In the genomic region with DNA sequence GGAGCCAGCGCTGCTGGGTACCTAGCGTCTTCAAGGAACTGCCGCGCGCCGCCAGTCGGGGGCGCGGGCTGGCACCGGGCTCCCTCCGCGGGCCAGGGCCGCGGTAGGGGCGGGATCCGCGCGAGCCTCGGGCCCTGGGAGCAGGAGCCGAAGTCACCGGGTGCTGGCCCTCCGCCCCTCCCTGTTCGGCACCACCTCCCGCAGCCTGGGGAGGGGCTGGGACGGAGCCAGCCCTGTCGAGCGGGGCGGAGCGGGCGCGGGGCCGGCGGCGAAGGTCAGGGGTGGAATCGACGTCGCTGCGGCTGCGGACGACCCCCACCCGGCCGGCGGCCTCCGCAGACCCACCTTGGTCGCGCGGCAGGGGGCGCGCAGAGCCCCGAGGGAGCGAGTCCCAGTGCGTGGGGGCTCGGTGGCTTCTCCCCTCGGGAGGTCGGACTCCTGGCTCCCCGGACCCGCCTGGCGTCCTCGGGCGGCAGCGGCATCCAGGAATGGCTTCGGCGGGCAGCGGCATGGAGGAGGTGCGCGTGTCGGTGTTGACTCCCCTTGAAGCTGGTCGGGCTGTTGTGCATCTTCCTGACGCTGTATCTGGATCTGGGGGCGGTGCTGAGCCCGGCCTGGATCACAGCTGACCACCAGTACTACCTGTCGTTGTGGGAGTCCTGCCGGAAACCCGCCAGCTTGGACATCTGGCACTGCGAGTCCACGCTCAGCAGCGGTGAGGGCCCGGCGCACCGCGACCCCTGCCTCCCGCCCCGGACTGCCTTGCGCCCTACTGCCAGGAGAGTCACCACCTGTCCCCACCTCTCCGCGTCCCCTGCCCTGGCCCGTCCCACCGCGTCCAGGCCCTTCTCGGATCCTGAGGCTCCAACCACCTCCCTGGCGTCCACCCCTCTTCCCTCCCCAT, we compare ENCODE assay signal across 11 cellular contexts. TPM values are rescaled to one million over a fixed set of nuclear protein-coding genes. Genes with fewer than 3 reads are reported as not detected.
A peak's percentile ranks its signal among the peaks of the same experiment; 100 is the strongest.
DNase-seq lines count a peak whose midpoint lies in the region; ATAC-seq and TF ChIP-seq lines count a peak whose summit lies in the region.
"Had no signal": no experiment of that assay in that cellular context is flagged by ENCODE, and none has a peak within 500 bp of the region (broad histone marks: within the 10 kb centered on the region; RNA-seq: fewer than 3 reads in every experiment).

No MANE protein-coding gene starts in this region.

- H3K4me1 Mint-ChIP-seq in endodermal cell = peaks cover 5% of the 10 kb centered on the region
- no peaks in the 10 kb centered on the region for H3K4me1 Mint-ChIP-seq in activated T-helper 2 cell treated with anti-CD3 and anti-CD28 coated beads, Interferon-gamma antibody, Interleukin-2, Interleukin-4, amounts not matched to agents 10 μg/mL and 5 μg/mL and 100 μg/mL, durations not matched to agents 14 hours and 24 hours and 36 hours (ENCODE audit: low read depth)
- H3K4me1 Mint-ChIP-seq: CD4-positive, alpha-beta memory T cell; memory B cell had no signal

- intact Hi-C loops in mucosa of descending colon (cut with DNase I, micrococcal nuclease) = no loop called here
- intact Hi-C loops in activated T-helper 2 cell treated with anti-CD3 and anti-CD28 coated beads, Interferon-gamma antibody, Interleukin-2, Interleukin-4, amounts not matched to agents 10 μg/mL and 5 μg/mL and 100 μg/mL, durations not matched to agents 14 hours and 24 hours and 36 hours (cut with micrococcal nuclease) = no loop called here

- H3K9ac ChIP-seq in HUES6 (ENCODE audit: low read length) (peak overlapping the region; percentile 81), endodermal cell (ENCODE audit: extremely low read depth, low read length, poor library complexity, severe bottlenecking) (no peak overlapping the region)

- H3K27me3 ChIP-seq in HUES6 (ENCODE audit: control insufficient read depth, insufficient read depth, low read length) = peaks cover 7% of the 10 kb centered on the region
- no peaks in the 10 kb centered on the region for H3K27me3 ChIP-seq in endodermal cell (ENCODE audit: control insufficient read depth, insufficient read depth, low read length, poor library complexity, severe bottlenecking)

- H3K27ac Mint-ChIP-seq in endodermal cell = no peak overlapping the region
- no peak overlapping the region for H3K27ac Mint-ChIP-seq in activated T-helper 2 cell treated with anti-CD3 and anti-CD28 coated beads, Interferon-gamma antibody, Interleukin-2, Interleukin-4, amounts not matched to agents 10 μg/mL and 5 μg/mL and 100 μg/mL, durations not matched to agents 14 hours and 24 hours and 36 hours
- H3K27ac Mint-ChIP-seq: CD4-positive, alpha-beta memory T cell; memory B cell had no signal

- no peaks in the 10 kb centered on the region for H3K36me3 Mint-ChIP-seq in endodermal cell (ENCODE audit: low read depth)
- H3K36me3 Mint-ChIP-seq in activated T-helper 2 cell treated with anti-CD3 and anti-CD28 coated beads, Interferon-gamma antibody, Interleukin-2, Interleukin-4, amounts not matched to agents 10 μg/mL and 5 μg/mL and 100 μg/mL, durations not matched to agents 14 hours and 24 hours and 36 hours (ENCODE audit: low read depth) = no peaks in the 10 kb centered on the region
- H3K36me3 Mint-ChIP-seq: CD4-positive, alpha-beta memory T cell; memory B cell had no signal

- H3K27ac ChIP-seq in 22Rv1 (no peak overlapping the region), HUES6 (ENCODE audit: low read depth, low read length) (no peak overlapping the region; the same call in 1 of the 2 replicates), endodermal cell (ENCODE audit: low read depth, low read length) (no peak overlapping the region)

- H3K4me3 ChIP-seq in HUES6 (ENCODE audit: low read depth, low read length) (peak overlapping the region; percentile 68), endodermal cell (ENCODE audit: low read length) (peak overlapping the region; percentile 69), mucosa of descending colon (no peak overlapping the region)

- 0 out of 2 replicates have a peak, but pooled peaks cover 3% of the 10 kb centered on the region for H3K36me3 ChIP-seq in HUES6 (ENCODE audit: control insufficient read depth, insufficient read depth, low read length)
- no peaks in the 10 kb centered on the region for H3K36me3 ChIP-seq in endodermal cell (ENCODE audit: control insufficient read depth, insufficient read depth, low read length)
- no peaks in the 10 kb centered on the region for H3K36me3 ChIP-seq in mucosa of descending colon (ENCODE audit: low read depth)

- ATAC-seq in mucosa of descending colon = peak; percentile 60
- no peak for ATAC-seq in HG02588 (IDR thresholded peaks at IDR 0.05; ENCODE audit: unreplicated experiment)

- H3K4me3 Mint-ChIP-seq in endodermal cell = peak overlapping the region; percentile 57
- H3K4me3 Mint-ChIP-seq in activated T-helper 2 cell treated with anti-CD3 and anti-CD28 coated beads, Interferon-gamma antibody, Interleukin-2, Interleukin-4, amounts not matched to agents 10 μg/mL and 5 μg/mL and 100 μg/mL, durations not matched to agents 14 hours and 24 hours and 36 hours (ENCODE audit: low read depth) = no peak overlapping the region
- H3K4me3 Mint-ChIP-seq: CD4-positive, alpha-beta memory T cell; memory B cell had no signal

- 0 out of 2 replicates have a peak, but pooled peaks cover 5% of the 10 kb centered on the region for H3K4me1 ChIP-seq in HUES6 (ENCODE audit: control insufficient read depth, insufficient read depth, low read length)
- no peaks in the 10 kb centered on the region for H3K4me1 ChIP-seq in endodermal cell (ENCODE audit: control insufficient read depth, insufficient read depth, low read length)
- H3K4me1 ChIP-seq in mucosa of descending colon (ENCODE audit: low read depth) = no peaks in the 10 kb centered on the region

- 1% methylated on average over 87 of the region's 91 CpGs; no CpG with 5 or more reads in 1 of the 2 experiments for WGBS in endodermal cell (ENCODE audit: insufficient coverage in 1 of 2, insufficient read length in 1 of 2), 2 experiments

- peak; percentile 90 for DNase-seq in endodermal cell
- peak; percentile 1 to 40 (median 27) for DNase-seq in mucosa of descending colon
- no peak for DNase-seq in activated T-helper 2 cell treated with anti-CD3 and anti-CD28 coated beads, Interferon-gamma antibody, Interleukin-2, Interleukin-4, amounts not matched to agents 10 μg/mL and 5 μg/mL and 100 μg/mL, durations not matched to agents 14 hours and 24 hours and 36 hours (ENCODE audit: low spot score)
- DNase-seq in NCI-H2081 treated with DMSO at 0.1 percent for 48 hours (lab: John Stamatoyannopoulos, UW) = no peak
- no peak for DNase-seq in NCI-H345 (lab: John Stamatoyannopoulos, UW)
- DNase-seq: CD4-positive, alpha-beta memory T cell; NCI-H748 treated with DMSO at 0.1 percent for 48 hours had no signal

- H3K27me3 Mint-ChIP-seq in endodermal cell (ENCODE audit: insufficient read depth) = peaks cover 27% of the 10 kb centered on the region
- peaks cover 19% of the 10 kb centered on the region for H3K27me3 Mint-ChIP-seq in activated T-helper 2 cell treated with anti-CD3 and anti-CD28 coated beads, Interferon-gamma antibody, Interleukin-2, Interleukin-4, amounts not matched to agents 10 μg/mL and 5 μg/mL and 100 μg/mL, durations not matched to agents 14 hours and 24 hours and 36 hours (ENCODE audit: low read depth)

- H3K9me3 Mint-ChIP-seq in endodermal cell = peaks cover 29% of the 10 kb centered on the region
- no peaks in the 10 kb centered on the region for H3K9me3 Mint-ChIP-seq in activated T-helper 2 cell treated with anti-CD3 and anti-CD28 coated beads, Interferon-gamma antibody, Interleukin-2, Interleukin-4, amounts not matched to agents 10 μg/mL and 5 μg/mL and 100 μg/mL, durations not matched to agents 14 hours and 24 hours and 36 hours

- peak; percentile 64 for TF ChIP-seq CTCF in 22Rv1 (IDR thresholded peaks at IDR 0.05)
- peak; percentile 61 for TF ChIP-seq CTCF in endodermal cell (conservative IDR thresholded peaks at IDR 0.05)
- no peak for TF ChIP-seq CTCF in mucosa of descending colon (IDR thresholded peaks at IDR 0.05)

- H3K9me3 ChIP-seq in HUES6 (ENCODE audit: control insufficient read depth, insufficient read depth, low read depth, low read length) (no peaks in the 10 kb centered on the region), endodermal cell (ENCODE audit: control insufficient read depth, low read length) (no peaks in the 10 kb centered on the region), mucosa of descending colon (no peaks in the 10 kb centered on the region)

RNA-seq across cellular contexts. Expression of gene FAM47C, which starts 50.5 kb away (rescaled TPM):
- not detected for total RNA-seq in endodermal cell
- not detected for polyA plus RNA-seq in endodermal cell (2013, experiment 1 of 2)
- polyA plus RNA-seq in endodermal cell (2013, experiment 2 of 2) = not detected
- total RNA-seq in mucosa of descending colon = not detected
- total RNA-seq in activated T-helper 2 cell treated with anti-CD3 and anti-CD28 coated beads, Interferon-gamma antibody, Interleukin-2, Interleukin-4, amounts not matched to agents 10 μg/mL and 5 μg/mL and 100 μg/mL, durations not matched to agents 14 hours and 24 hours and 36 hours = not detected in 2 replicates
- total RNA-seq: CD4-positive, alpha-beta memory T cell had no signal
- polyA plus RNA-seq: CD4-positive, alpha-beta memory T cell had no signal

Comparison
In these comparisons a context has a peak if more than half of its experiments do, and no peak if none do; other contexts are left out.
1. DNase-seq: peak in endodermal cell (single experiment) and mucosa of descending colon (3 of 3); none in activated T-helper 2 cell treated with anti-CD3 and anti-CD28 coated beads, Interferon-gamma antibody, Interleukin-2, Interleukin-4, amounts not matched to agents 10 μg/mL and 5 μg/mL and 100 μg/mL, durations not matched to agents 14 hours and 24 hours and 36 hours (single experiment), NCI-H2081 treated with DMSO at 0.1 percent for 48 hours (single experiment) and NCI-H345 (single experiment).